ENCODE assay signal across 39 cellular contexts in genomic region chrX:148120151-148120550, GRCh38.
"Had no signal": no experiment of that assay in that cellular context is flagged by ENCODE, and none has a peak within 500 bp of the region (broad histone marks: within the 10 kb centered on the region; RNA-seq: fewer than 3 reads in every experiment).

No MANE protein-coding gene starts in this region.

- ATAC-seq: activated naive CD4-positive, alpha-beta T cell treated with anti-CD3 and anti-CD28 coated beads, Interleukin-2, amount 50 U/mL, for 72 hours; activated naive CD8-positive, alpha-beta T cell treated with anti-CD3 and anti-CD28 coated beads, Interleukin-2, amount 50 U/mL, for 24 hours; activated T-cell treated with anti-CD3 and anti-CD28 coated beads, Interleukin-2, amount 50 U/mL, for 4 hours; activated T-cell treated with anti-CD3 and anti-CD28 coated beads, Interleukin-2, amount 50 U/mL, for 72 hours; activated T-helper 17 cell treated with anti-CD3 and anti-CD28 coated beads, Interleukin-2, amount 50 U/mL, for 72 hours; body of pancreas had no signal

- H3K4me3 Mint-ChIP-seq: activated naive CD4-positive, alpha-beta T cell treated with anti-CD3 and anti-CD28 coated beads for 36 hours; activated naive CD4-positive, alpha-beta T cell treated with anti-CD3 and anti-CD28 coated beads, Interleukin-2, amount 10 ng/mL, durations not matched to agents 7 days and 5 days; activated naive CD4-positive, alpha-beta T cell treated with anti-CD3 and anti-CD28 coated beads, Interleukin-2, amount 50 U/mL, for 24 hours; activated naive CD8-positive, alpha-beta T cell; activated naive CD8-positive, alpha-beta T cell treated with anti-CD3 and anti-CD28 coated beads for 36 hours; activated naive CD8-positive, alpha-beta T cell treated with anti-CD3 and anti-CD28 coated beads, Interleukin-2, amount 10 ng/mL, durations not matched to agents 7 days and 5 days; activated naive CD8-positive, alpha-beta T cell treated with anti-CD3 and anti-CD28 coated beads, Interleukin-2, amount 50 U/mL, for 24 hours; activated T-cell treated with anti-CD3 and anti-CD28 coated beads, Interleukin-2, amount 50 U/mL, for 24 hours; activated T-cell treated with anti-CD3 and anti-CD28 coated beads, Interleukin-2, amount 50 U/mL, for 4 hours; activated T-cell treated with anti-CD3 and anti-CD28 coated beads, Interleukin-2, amount 50 U/mL, for 72 hours; activated T-helper 1 cell treated with anti-CD3 and anti-CD28 coated beads, Interleukin-12 subunit alpha, Interleukin-12 subunit beta, Interleukin-2, Interleukin-4 antibody, amounts not matched to agents 30 ng/mL and 10 ng/mL and 1 ng/mL, durations not matched to agents 14 hours and 24 hours and 36 hours; activated T-helper 17 cell treated with anti-CD3 and anti-CD28 coated beads, Interleukin-2, amount 50 U/mL, for 72 hours; brain; central memory CD8-positive, alpha-beta T cell had no signal

- H3K27ac ChIP-seq: adrenal gland, ascending aorta, body of pancreas, brain microvascular endothelial cell, breast epithelium, cardiac muscle cell had no signal

- H3K27ac Mint-ChIP-seq: activated naive CD4-positive, alpha-beta T cell treated with anti-CD3 and anti-CD28 coated beads for 36 hours; activated naive CD4-positive, alpha-beta T cell treated with anti-CD3 and anti-CD28 coated beads, Interleukin-2, amount 10 ng/mL, durations not matched to agents 7 days and 5 days; activated naive CD4-positive, alpha-beta T cell treated with anti-CD3 and anti-CD28 coated beads, Interleukin-2, amount 50 U/mL, for 24 hours; activated naive CD4-positive, alpha-beta T cell treated with anti-CD3 and anti-CD28 coated beads, Interleukin-2, amount 50 U/mL, for 72 hours; activated naive CD8-positive, alpha-beta T cell; activated naive CD8-positive, alpha-beta T cell treated with anti-CD3 and anti-CD28 coated beads for 36 hours; activated naive CD8-positive, alpha-beta T cell treated with anti-CD3 and anti-CD28 coated beads, Interleukin-2, amount 10 ng/mL, durations not matched to agents 7 days and 5 days; activated naive CD8-positive, alpha-beta T cell treated with anti-CD3 and anti-CD28 coated beads, Interleukin-2, amount 50 U/mL, for 24 hours; activated T-cell treated with anti-CD3 and anti-CD28 coated beads, Interleukin-2, amount 50 U/mL, for 24 hours; activated T-cell treated with anti-CD3 and anti-CD28 coated beads, Interleukin-2, amount 50 U/mL, for 72 hours; activated T-helper 1 cell treated with anti-CD3 and anti-CD28 coated beads, Interleukin-12 subunit alpha, Interleukin-12 subunit beta, Interleukin-2, Interleukin-4 antibody, amounts not matched to agents 30 ng/mL and 10 ng/mL and 1 ng/mL, durations not matched to agents 14 hours and 24 hours and 36 hours; activated T-helper 17 cell treated with anti-CD3 and anti-CD28 coated beads, Interleukin-2, amount 50 U/mL, for 72 hours; activated T-helper 2 cell treated with anti-CD3 and anti-CD28 coated beads, Interferon-gamma antibody, Interleukin-2, Interleukin-4, amounts not matched to agents 10 μg/mL and 5 μg/mL and 100 μg/mL, durations not matched to agents 14 hours and 24 hours and 36 hours; brain had no signal

- H3K9me3 ChIP-seq: adrenal gland, ascending aorta, body of pancreas had no signal

- DNase-seq: activated effector memory CD4-positive, alpha-beta T cell treated with anti-CD3 and anti-CD28 coated beads, Interleukin-2, amount 50 U/mL, for 16 hours; activated effector memory CD4-positive, alpha-beta T cell treated with Interleukin-2 at 50 U/mL for 16 hours; activated gamma-delta T cell; activated gamma-delta T cell treated with Interleukin-2 at 50 U/mL for 16 hours; activated naive CD4-positive, alpha-beta T cell; activated naive CD4-positive, alpha-beta T cell treated with anti-CD3 and anti-CD28 coated beads for 36 hours; activated naive CD4-positive, alpha-beta T cell treated with anti-CD3 and anti-CD28 coated beads, Interleukin-2, amount 10 ng/mL, durations not matched to agents 7 days and 5 days; activated naive CD4-positive, alpha-beta T cell treated with anti-CD3 and anti-CD28 coated beads, Interleukin-2, amount 50 U/mL, for 16 hours; activated naive CD4-positive, alpha-beta T cell treated with Interleukin-2 at 50 U/mL for 16 hours; activated naive CD8-positive, alpha-beta T cell treated with anti-CD3 and anti-CD28 coated beads for 36 hours; activated naive CD8-positive, alpha-beta T cell treated with anti-CD3 and anti-CD28 coated beads, Interleukin-2, amount 10 ng/mL, durations not matched to agents 7 days and 5 days; activated naive CD8-positive, alpha-beta T cell treated with anti-CD3 and anti-CD28 coated beads, Interleukin-2, amount 50 U/mL, for 24 hours; activated T-cell treated with anti-CD3 and anti-CD28 coated beads, Interleukin-2, amount 50 U/mL, for 1 hour; activated T-cell treated with anti-CD3 and anti-CD28 coated beads, Interleukin-2, amount 50 U/mL, for 24 hours; activated T-cell treated with anti-CD3 and anti-CD28 coated beads, Interleukin-2, amount 50 U/mL, for 4 hours; activated T-cell treated with anti-CD3 and anti-CD28 coated beads, Interleukin-2, amount 50 U/mL, for 48 hours; activated T-cell treated with anti-CD3 and anti-CD28 coated beads, Interleukin-2, amount 50 U/mL, for 72 hours; adrenal gland; amniotic stem cell; amygdala; anterior cingulate cortex; aorta; body of pancreas; brain microvascular endothelial cell; caudate nucleus; central memory CD4-positive, alpha-beta T cell; cerebellar nuclear complex had no signal

- H3K9me3 Mint-ChIP-seq: activated naive CD4-positive, alpha-beta T cell treated with anti-CD3 and anti-CD28 coated beads, Interleukin-2, amount 50 U/mL, for 24 hours; activated naive CD4-positive, alpha-beta T cell treated with anti-CD3 and anti-CD28 coated beads, Interleukin-2, amount 50 U/mL, for 72 hours; activated T-cell treated with anti-CD3 and anti-CD28 coated beads, Interleukin-2, amount 50 U/mL, for 4 hours; activated T-helper 17 cell treated with anti-CD3 and anti-CD28 coated beads, Interleukin-2, amount 50 U/mL, for 72 hours; activated T-helper 2 cell treated with anti-CD3 and anti-CD28 coated beads, Interferon-gamma antibody, Interleukin-2, Interleukin-4, amounts not matched to agents 10 μg/mL and 5 μg/mL and 100 μg/mL, durations not matched to agents 14 hours and 24 hours and 36 hours; central memory CD8-positive, alpha-beta T cell had no signal

- H3K4me1 ChIP-seq: adrenal gland, ascending aorta, body of pancreas, breast epithelium had no signal

- H3K27me3 Mint-ChIP-seq: activated naive CD4-positive, alpha-beta T cell treated with anti-CD3 and anti-CD28 coated beads, Interleukin-2, amount 10 ng/mL, durations not matched to agents 7 days and 5 days; activated naive CD4-positive, alpha-beta T cell treated with anti-CD3 and anti-CD28 coated beads, Interleukin-2, amount 50 U/mL, for 24 hours; activated naive CD8-positive, alpha-beta T cell; activated naive CD8-positive, alpha-beta T cell treated with anti-CD3 and anti-CD28 coated beads for 36 hours; activated naive CD8-positive, alpha-beta T cell treated with anti-CD3 and anti-CD28 coated beads, Interleukin-2, amount 10 ng/mL, durations not matched to agents 7 days and 5 days; brain had no signal

- H3K36me3 Mint-ChIP-seq: activated naive CD4-positive, alpha-beta T cell treated with anti-CD3 and anti-CD28 coated beads, Interleukin-2, amount 10 ng/mL, durations not matched to agents 7 days and 5 days; activated naive CD4-positive, alpha-beta T cell treated with anti-CD3 and anti-CD28 coated beads, Interleukin-2, amount 50 U/mL, for 24 hours; activated naive CD8-positive, alpha-beta T cell treated with anti-CD3 and anti-CD28 coated beads for 36 hours; activated naive CD8-positive, alpha-beta T cell treated with anti-CD3 and anti-CD28 coated beads, Interleukin-2, amount 10 ng/mL, durations not matched to agents 7 days and 5 days; brain had no signal

- FAIRE-seq: bronchial epithelial cell had no signal

- H3K36me3 ChIP-seq: adrenal gland, ascending aorta, brain microvascular endothelial cell, breast epithelium, cardiac muscle cell had no signal

- H3K4me1 Mint-ChIP-seq: activated naive CD4-positive, alpha-beta T cell treated with anti-CD3 and anti-CD28 coated beads, Interleukin-2, amount 10 ng/mL, durations not matched to agents 7 days and 5 days; activated naive CD4-positive, alpha-beta T cell treated with anti-CD3 and anti-CD28 coated beads, Interleukin-2, amount 50 U/mL, for 24 hours; activated naive CD8-positive, alpha-beta T cell treated with anti-CD3 and anti-CD28 coated beads for 36 hours; activated naive CD8-positive, alpha-beta T cell treated with anti-CD3 and anti-CD28 coated beads, Interleukin-2, amount 10 ng/mL, durations not matched to agents 7 days and 5 days; activated naive CD8-positive, alpha-beta T cell treated with anti-CD3 and anti-CD28 coated beads, Interleukin-2, amount 50 U/mL, for 24 hours; activated T-helper 17 cell treated with anti-CD3 and anti-CD28 coated beads, Interleukin-2, amount 50 U/mL, for 72 hours; brain; central memory CD8-positive, alpha-beta T cell had no signal

- H3K27me3 ChIP-seq: adrenal gland, ascending aorta, body of pancreas, brain microvascular endothelial cell, breast epithelium, cardiac muscle cell had no signal

- H3K4me3 ChIP-seq: adrenal gland, ascending aorta, body of pancreas, breast epithelium, cardiac muscle cell had no signal
